In genomic region chr9:113678119-113678861, GRCh38 we compare ENCODE assay signal across 19 cellular contexts.
DNase-seq lines count a peak whose midpoint lies in the region; ATAC-seq and TF ChIP-seq lines count a peak whose summit lies in the region.
"Had no signal": no experiment of that assay in that cellular context is flagged by ENCODE, and none has a peak within 500 bp of the region (broad histone marks: within the 10 kb centered on the region; RNA-seq: fewer than 3 reads in every experiment).

No MANE protein-coding gene starts in this region.

- peak overlapping the region in 2 of 3 experiments; percentile 13 to 47; a peak in 2 of 7 replicates for H3K27ac Mint-ChIP-seq in H9
- H3K27ac Mint-ChIP-seq: CD4-positive, CD25-positive, alpha-beta regulatory T cell; CD8-positive, alpha-beta memory T cell; GM23338 had no signal

- DNase-seq in H9 (no peak), SW480 (ENCODE audit: low spot score) (peak; percentile 34), mucosa of descending colon (peak in 1 of 3 donors; percentile 23), tibial nerve (ENCODE audit: low spot score in 2 of 2) (no peak), occipital lobe (lab: John Stamatoyannopoulos, UW) (no peak)
- DNase-seq: ACHN; AML-193; C1 segment of cervical spinal cord; CD4-positive, CD25-positive, alpha-beta regulatory T cell; CD8-positive, alpha-beta memory T cell; COR-L47; DMS 273 treated with DMSO at 0.1 percent for 48 hours; DND-41; EL had no signal

- H3K9me3 Mint-ChIP-seq in H9 = no peaks in the 10 kb centered on the region; a peak in 1 of 5 replicates
- H3K9me3 Mint-ChIP-seq: CD4-positive, CD25-positive, alpha-beta regulatory T cell; CD8-positive, alpha-beta memory T cell; GM23338 had no signal

- H3K9me3 ChIP-seq in H9 (ENCODE audit: control insufficient read depth, low read depth, low read length) = no peaks in the 10 kb centered on the region
- H3K9me3 ChIP-seq in mucosa of descending colon = no peaks in the 10 kb centered on the region
- no peaks in the 10 kb centered on the region for H3K9me3 ChIP-seq in tibial nerve

- no peak overlapping the region for H4K5ac ChIP-seq in H9 (ENCODE audit: insufficient read length, low read depth, low read length)

- H3K9ac ChIP-seq in H9 (ENCODE audit: extremely low read depth, insufficient read length, low read length) = no peak overlapping the region
- H3K9ac ChIP-seq: KMS-11 had no signal

- no peak overlapping the region for H3T11ph ChIP-seq in H9 (ENCODE audit: low read length)

- peaks cover 3 to 7% of the 10 kb centered on the region in 2 experiments for H3K4me1 Mint-ChIP-seq in H9
- H3K4me1 Mint-ChIP-seq: CD8-positive, alpha-beta memory T cell had no signal

- no peak overlapping the region for H3K4ac ChIP-seq in H9 (ENCODE audit: low read depth, low read length)

- TF ChIP-seq CTCF in H9 (conservative IDR thresholded peaks at IDR 0.05) = no peak
- TF ChIP-seq CTCF in mucosa of descending colon (IDR thresholded peaks at IDR 0.05) = no peak
- TF ChIP-seq CTCF in tibial nerve (IDR thresholded peaks at IDR 0.05) = no peak

- H3K36me3 Mint-ChIP-seq in H9 (ENCODE audit: insufficient read depth in 1 of 3, low read depth in 3 of 3) = no peaks in the 10 kb centered on the region
- H3K36me3 Mint-ChIP-seq: CD4-positive, CD25-positive, alpha-beta regulatory T cell; CD8-positive, alpha-beta memory T cell had no signal

- TF ChIP-seq EP300 in tibial nerve (IDR thresholded peaks at IDR 0.05) = no peak

- peak; percentile 63 for ATAC-seq in mucosa of descending colon
- ATAC-seq in GM21528 (IDR thresholded peaks at IDR 0.05; ENCODE audit: low FRiP score, unreplicated experiment) = no peak
- ATAC-seq: GM12878, GM23338, HepG2 had no signal

- no peak overlapping the region for H2BK120ac ChIP-seq in H9 (ENCODE audit: low read depth, low read length, poor library complexity, severe bottlenecking)

- no peaks in the 10 kb centered on the region for H3K23me2 ChIP-seq in H9 (ENCODE audit: insufficient read length, low read depth, low read length, poor library complexity, severe bottlenecking)

- no peak overlapping the region for H3K27ac ChIP-seq in H9 (ENCODE audit: insufficient read length, low read depth, low read length)
- H3K27ac ChIP-seq in tibial nerve = no peak overlapping the region
- H3K27ac ChIP-seq: KMS-11 had no signal

- H2BK12ac ChIP-seq in H9 (ENCODE audit: insufficient read length, low read depth, low read length) = no peak overlapping the region

- H4K91ac ChIP-seq in H9 (ENCODE audit: insufficient read length, low read depth, low read length) = no peak overlapping the region

- H3K14ac ChIP-seq in H9 (ENCODE audit: insufficient read depth, low read length) = no peak overlapping the region

- no peak overlapping the region for H3K4me2 ChIP-seq in H9 (ENCODE audit: insufficient read depth, insufficient read length, low read length)
- H3K4me2 ChIP-seq: GM23338, KMS-11 had no signal

- H3K79me2 ChIP-seq in H9 (ENCODE audit: insufficient read depth, low read length) = no peaks in the 10 kb centered on the region

- H3K56ac ChIP-seq in H9 (ENCODE audit: insufficient read length, low read depth, low read length) = no peak overlapping the region

- H2BK20ac ChIP-seq in H9 (ENCODE audit: low read depth, low read length, poor library complexity, severe bottlenecking) = no peak overlapping the region

- H3K18ac ChIP-seq in H9 (ENCODE audit: insufficient read length, low read depth, low read length) = no peak overlapping the region

- H3K4me1 ChIP-seq in H9 (ENCODE audit: insufficient read depth, low read length) = no peaks in the 10 kb centered on the region
- H3K4me1 ChIP-seq in mucosa of descending colon (ENCODE audit: low read depth) = no peaks in the 10 kb centered on the region
- H3K4me1 ChIP-seq in tibial nerve = peaks cover 0 to 7% (median 0%) of the 10 kb centered on the region in 4 donors

- no peak overlapping the region for H2BK5ac ChIP-seq in H9 (ENCODE audit: insufficient read length, low read length)

- no peak for TF ChIP-seq POLR2A in tibial nerve (IDR thresholded peaks at IDR 0.05)

- intact Hi-C loops in mucosa of descending colon (cut with DNase I, micrococcal nuclease) = no loop called here

- H4K20me1 ChIP-seq in H9 (ENCODE audit: control insufficient read depth, insufficient read depth, insufficient read length) = no peaks in the 10 kb centered on the region

- H2BK15ac ChIP-seq in H9 (ENCODE audit: low read depth, low read length) = no peak overlapping the region

- H3K36me3 ChIP-seq in mucosa of descending colon (ENCODE audit: low read depth) = no peaks in the 10 kb centered on the region
- no peaks in the 10 kb centered on the region for H3K36me3 ChIP-seq in tibial nerve

- H3K4me3 Mint-ChIP-seq in H9 = no peak overlapping the region
- H3K4me3 Mint-ChIP-seq: CD4-positive, CD25-positive, alpha-beta regulatory T cell; CD8-positive, alpha-beta memory T cell; GM23338 had no signal

- no peak overlapping the region for H3K4me3 ChIP-seq in mucosa of descending colon
- no peak overlapping the region for H3K4me3 ChIP-seq in tibial nerve
- H3K4me3 ChIP-seq: GM12878, GM23338 had no signal

- peaks cover 23% of the 10 kb centered on the region for H3K27me3 Mint-ChIP-seq in H9 (ENCODE audit: low read depth)

- H3K23ac ChIP-seq in H9 (ENCODE audit: insufficient read length, low read depth, low read length) = no peak overlapping the region

- no peak overlapping the region for H4K8ac ChIP-seq in H9 (replicated peaks; ENCODE audit: insufficient read length, low read depth, low read length)

- no peak overlapping the region for H2AK5ac ChIP-seq in H9 (ENCODE audit: insufficient read length, low read length)

- H2AFZ ChIP-seq in H9 (ENCODE audit: low read length) = no peak overlapping the region
- H2AFZ ChIP-seq: GM23338 had no signal

- no CpG with 5 or more reads among the region's 3 CpGs for WGBS in H9 (ENCODE audit: extremely low coverage, insufficient read length, low lambda C conversion rate)
- 78 to 84% methylated on average over 3 of the region's 3 CpGs for WGBS in tibial nerve, 2 donors

- H3K79me1 ChIP-seq in H9 (ENCODE audit: insufficient read depth, low read depth, low read length, poor library complexity, severe bottlenecking) = no peaks in the 10 kb centered on the region

- H3K27me3 ChIP-seq in H9 (ENCODE audit: insufficient read depth, low read length) (no peaks in the 10 kb centered on the region), tibial nerve (peaks cover 0 to 12% of the 10 kb centered on the region in 2 donors)
